Comparison of ENCODE assay signal across 7 cellular contexts in the genomic region with DNA sequence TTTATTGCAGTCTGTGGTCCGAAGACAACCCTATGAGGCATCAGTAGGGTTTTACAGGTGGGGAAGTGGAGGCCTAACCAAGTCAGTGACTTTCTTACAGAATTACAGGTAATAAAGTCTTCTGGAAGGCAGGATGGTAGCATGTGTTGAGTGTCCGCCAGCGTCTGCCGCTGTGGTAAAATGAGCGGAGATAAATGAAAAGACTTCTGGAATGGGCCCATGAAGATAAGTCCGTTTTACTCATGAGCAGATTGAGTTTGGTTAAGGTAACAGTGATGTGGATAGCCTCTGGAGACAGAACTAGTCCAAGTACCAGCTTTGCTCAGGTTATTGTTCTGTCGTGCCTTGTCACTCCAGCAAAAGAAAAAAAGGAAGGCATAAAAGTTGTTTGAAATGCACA. TPM values are rescaled to one million over a fixed set of nuclear protein-coding genes. Genes with fewer than 3 reads are reported as not detected.
DNase-seq lines count a peak whose midpoint lies in the region; ATAC-seq lines count a peak whose summit lies in the region.

No MANE protein-coding gene starts in this region.

- H3K4me1 Mint-ChIP-seq in activated T-helper 2 cell treated with anti-CD3 and anti-CD28 coated beads, Interferon-gamma antibody, Interleukin-2, Interleukin-4, amounts not matched to agents 10 μg/mL and 5 μg/mL and 100 μg/mL, durations not matched to agents 14 hours and 24 hours and 36 hours (ENCODE audit: low read depth) = peaks cover 50% of the 10 kb centered on the region
- H3K4me1 Mint-ChIP-seq in stimulated activated memory B cell treated with anti-CD40 and anti-IgM and Interleukin-4, amounts not matched to agents 10 μg/mL and 1 μg/mL and 100 μg/mL, for 72 hours = peaks cover 68% of the 10 kb centered on the region

- peak overlapping the region; percentile 78 for H3K9ac ChIP-seq in HUES6 (ENCODE audit: low read length)
- H3K9ac ChIP-seq in iPS-15b (ENCODE audit: low read depth, low read length) = no peak overlapping the region

- H3K27me3 Mint-ChIP-seq in activated T-helper 2 cell treated with anti-CD3 and anti-CD28 coated beads, Interferon-gamma antibody, Interleukin-2, Interleukin-4, amounts not matched to agents 10 μg/mL and 5 μg/mL and 100 μg/mL, durations not matched to agents 14 hours and 24 hours and 36 hours (ENCODE audit: low read depth) = no peaks in the 10 kb centered on the region
- no peaks in the 10 kb centered on the region for H3K27me3 Mint-ChIP-seq in stimulated activated memory B cell treated with anti-CD40 and anti-IgM and Interleukin-4, amounts not matched to agents 10 μg/mL and 1 μg/mL and 100 μg/mL, for 72 hours

- in situ Hi-C loops in G401 (cut with HindIII; ENCODE audit: low sequenced_read_pairs) = no loop called here

- ATAC-seq in stimulated activated memory B cell treated with anti-CD40 and anti-IgM and Interleukin-4, amounts not matched to agents 10 μg/mL and 1 μg/mL and 100 μg/mL, for 72 hours = no peak
- no peak for ATAC-seq in GM21423 (IDR thresholded peaks at IDR 0.05; ENCODE audit: unreplicated experiment)

- H3K27ac ChIP-seq in HUES6 (ENCODE audit: low read depth, low read length) = no peak overlapping the region

- H3K36me3 Mint-ChIP-seq in activated T-helper 2 cell treated with anti-CD3 and anti-CD28 coated beads, Interferon-gamma antibody, Interleukin-2, Interleukin-4, amounts not matched to agents 10 μg/mL and 5 μg/mL and 100 μg/mL, durations not matched to agents 14 hours and 24 hours and 36 hours (ENCODE audit: low read depth) = peaks cover 64% of the 10 kb centered on the region
- peaks cover 39% of the 10 kb centered on the region for H3K36me3 Mint-ChIP-seq in stimulated activated memory B cell treated with anti-CD40 and anti-IgM and Interleukin-4, amounts not matched to agents 10 μg/mL and 1 μg/mL and 100 μg/mL, for 72 hours

- no peak for DNase-seq in activated T-helper 2 cell treated with anti-CD3 and anti-CD28 coated beads, Interferon-gamma antibody, Interleukin-2, Interleukin-4, amounts not matched to agents 10 μg/mL and 5 μg/mL and 100 μg/mL, durations not matched to agents 14 hours and 24 hours and 36 hours (ENCODE audit: low spot score)
- DNase-seq in mesenteric fat pad (ENCODE audit: low spot score) (no peak), G401 (ENCODE audit: low spot score) (no peak)

- H3K4me3 Mint-ChIP-seq in activated T-helper 2 cell treated with anti-CD3 and anti-CD28 coated beads, Interferon-gamma antibody, Interleukin-2, Interleukin-4, amounts not matched to agents 10 μg/mL and 5 μg/mL and 100 μg/mL, durations not matched to agents 14 hours and 24 hours and 36 hours (ENCODE audit: low read depth) = peak overlapping the region; percentile 94
- peak overlapping the region; percentile 85 for H3K4me3 Mint-ChIP-seq in stimulated activated memory B cell treated with anti-CD40 and anti-IgM and Interleukin-4, amounts not matched to agents 10 μg/mL and 1 μg/mL and 100 μg/mL, for 72 hours

- peak overlapping the region; percentile 79 for H3K27ac Mint-ChIP-seq in activated T-helper 2 cell treated with anti-CD3 and anti-CD28 coated beads, Interferon-gamma antibody, Interleukin-2, Interleukin-4, amounts not matched to agents 10 μg/mL and 5 μg/mL and 100 μg/mL, durations not matched to agents 14 hours and 24 hours and 36 hours
- peak overlapping the region; percentile 79 for H3K27ac Mint-ChIP-seq in stimulated activated memory B cell treated with anti-CD40 and anti-IgM and Interleukin-4, amounts not matched to agents 10 μg/mL and 1 μg/mL and 100 μg/mL, for 72 hours

- intact Hi-C loops in activated T-helper 2 cell treated with anti-CD3 and anti-CD28 coated beads, Interferon-gamma antibody, Interleukin-2, Interleukin-4, amounts not matched to agents 10 μg/mL and 5 μg/mL and 100 μg/mL, durations not matched to agents 14 hours and 24 hours and 36 hours (cut with micrococcal nuclease) = loop anchor here (5.0 kb wide), 4 partner anchors 86 to 449 kb away; a partner anchor contains a TSS

- H3K4me1 ChIP-seq in HUES6 (ENCODE audit: control insufficient read depth, insufficient read depth, low read length) (peaks cover 19% of the 10 kb centered on the region; the same call in 1 of the 2 replicates), iPS-15b (ENCODE audit: control insufficient read depth, insufficient read depth, low read length) (peaks cover 7% of the 10 kb centered on the region)

- H3K9me3 Mint-ChIP-seq in activated T-helper 2 cell treated with anti-CD3 and anti-CD28 coated beads, Interferon-gamma antibody, Interleukin-2, Interleukin-4, amounts not matched to agents 10 μg/mL and 5 μg/mL and 100 μg/mL, durations not matched to agents 14 hours and 24 hours and 36 hours = no peaks in the 10 kb centered on the region
- no peaks in the 10 kb centered on the region for H3K9me3 Mint-ChIP-seq in stimulated activated memory B cell treated with anti-CD40 and anti-IgM and Interleukin-4, amounts not matched to agents 10 μg/mL and 1 μg/mL and 100 μg/mL, for 72 hours

- H3K27me3 ChIP-seq in HUES6 (ENCODE audit: control insufficient read depth, insufficient read depth, low read length) = no peaks in the 10 kb centered on the region
- H3K27me3 ChIP-seq in iPS-15b (ENCODE audit: control insufficient read depth, insufficient read depth, low read length) = no peaks in the 10 kb centered on the region

- H3K4me3 ChIP-seq in HUES6 (ENCODE audit: low read depth, low read length) (peak overlapping the region; percentile 88), iPS-15b (ENCODE audit: low read depth, low read length) (peak overlapping the region; percentile 88)

- H3K36me3 ChIP-seq in HUES6 (ENCODE audit: control insufficient read depth, insufficient read depth, low read length) (peaks cover 45% of the 10 kb centered on the region), iPS-15b (ENCODE audit: control insufficient read depth, insufficient read depth, low read length) (peaks cover 8% of the 10 kb centered on the region)

- H3K9me3 ChIP-seq in HUES6 (ENCODE audit: control insufficient read depth, insufficient read depth, low read depth, low read length) (no peaks in the 10 kb centered on the region), iPS-15b (ENCODE audit: control insufficient read depth, insufficient read depth, low read length) (no peaks in the 10 kb centered on the region)

RNA-seq across cellular contexts. Expression of a gene that starts 1.0 kb away (rescaled TPM):
- total RNA-seq in activated T-helper 2 cell treated with anti-CD3 and anti-CD28 coated beads, Interferon-gamma antibody, Interleukin-2, Interleukin-4, amounts not matched to agents 10 μg/mL and 5 μg/mL and 100 μg/mL, durations not matched to agents 14 hours and 24 hours and 36 hours = 57.2 and 58.0 TPM in 2 replicates
- 80.4 TPM for total RNA-seq in mesenteric fat pad
- 50.2 and 58.7 TPM in 2 replicates for total RNA-seq in G401 (2014; rRNA removed; shearing (Covaris generic))

RNA-seq across cellular contexts. Expression of a gene that starts 1.3 kb away (rescaled TPM):
- 10.4 and 11.6 TPM in 2 replicates for total RNA-seq in activated T-helper 2 cell treated with anti-CD3 and anti-CD28 coated beads, Interferon-gamma antibody, Interleukin-2, Interleukin-4, amounts not matched to agents 10 μg/mL and 5 μg/mL and 100 μg/mL, durations not matched to agents 14 hours and 24 hours and 36 hours
- 4.8 TPM for total RNA-seq in mesenteric fat pad
- 11.4 and 17.4 TPM in 2 replicates for total RNA-seq in G401 (2014; rRNA removed; shearing (Covaris generic))
